8 cellular contexts compared by ENCODE assay signal in genomic region chr6:132814716-132815570, GRCh38. TPM values are rescaled to one million over a fixed set of nuclear protein-coding genes. Genes with fewer than 3 reads are reported as not detected.
A peak's percentile ranks its signal among the peaks of the same experiment; 100 is the strongest.
DNase-seq lines count a peak whose midpoint lies in the region; ATAC-seq and TF ChIP-seq lines count a peak whose summit lies in the region.

No MANE protein-coding gene starts in this region.

- H3K9me3 ChIP-seq in Panc1 (ENCODE audit: control insufficient read depth, insufficient read depth, low read depth, low read length), result no peaks in the 10 kb centered on the region
- no peaks in the 10 kb centered on the region for H3K9me3 ChIP-seq in muscle layer of colon (ENCODE audit: low read length)

- TSS peak; percentile 86 for BruUV-seq in Panc1 (replicated peaks; lab: Mats Ljungman, UMichigan)

- H3K27ac ChIP-seq in Panc1 (ENCODE audit: low read length) (peak overlapping the region; percentile 95), coronary artery (peak overlapping the region; percentile 51 to 87), muscle layer of colon (ENCODE audit: low read depth, low read length) (peak overlapping the region; percentile 73)

- H3K36me3 ChIP-seq in Panc1 (ENCODE audit: control insufficient read depth, insufficient read depth, low read length), result peaks cover 33% of the 10 kb centered on the region
- H3K36me3 ChIP-seq in muscle layer of colon (ENCODE audit: insufficient read depth, low read length), result peaks cover 42% of the 10 kb centered on the region

- H3K4me1 ChIP-seq in Panc1 (ENCODE audit: control insufficient read depth, insufficient read depth, low read length) (peaks cover 35% of the 10 kb centered on the region), muscle layer of colon (ENCODE audit: insufficient read depth, low read length) (peaks cover 24% of the 10 kb centered on the region)

- DNase-seq in Panc1 (ENCODE audit: low read depth, low spot score) (no peak), coronary artery (ENCODE audit: low spot score) (no peak), SKM-1 treated with dmso at 0.1 percent for 144 hours (lab: John Stamatoyannopoulos, UW; ENCODE audit: unreplicated experiment) (no peak), NCI-H1417 (lab: John Stamatoyannopoulos, UW) (no peak)

- H3K27me3 ChIP-seq in Panc1 (ENCODE audit: control insufficient read depth, insufficient read depth, low read length), result no peaks in the 10 kb centered on the region
- no peaks in the 10 kb centered on the region for H3K27me3 ChIP-seq in muscle layer of colon (ENCODE audit: control insufficient read depth in 1 of 2, insufficient read depth in 2 of 2, low read length in 2 of 2)

- TF ChIP-seq CTCF in Panc1 (IDR thresholded peaks at IDR 0.05) (no peak), coronary artery (IDR thresholded peaks at IDR 0.05) (no peak)

- peak; percentile 14 for ATAC-seq in GM18502 (IDR thresholded peaks at IDR 0.05; ENCODE audit: poor library complexity, unreplicated experiment)
- peak; percentile 23 for ATAC-seq in HG02642 (IDR thresholded peaks at IDR 0.05; ENCODE audit: poor library complexity, unreplicated experiment)
- peak; percentile 52 for ATAC-seq in Panc1
- ATAC-seq in HG03565 (IDR thresholded peaks at IDR 0.05; ENCODE audit: unreplicated experiment), result no peak

- POLR2A ChIA-PET in Panc1 (lab: Charles Lee), result no interaction called here

- CTCF ChIA-PET in Panc1 (lab: Charles Lee), result no interaction called here

- in situ Hi-C loops in Panc1 (cut with HindIII; ENCODE audit: low pct_unique_long_range_greater_than_20kb, low sequenced_read_pairs), result no loop called here

- H3K4me3 ChIP-seq in Panc1 (ENCODE audit: low read depth in 2 of 2, low read length in 2 of 2), result peak overlapping the region; percentile 73 to 99
- peak overlapping the region; percentile 89 for H3K4me3 ChIP-seq in coronary artery
- peak overlapping the region; percentile 78 to 88 for H3K4me3 ChIP-seq in muscle layer of colon (ENCODE audit: low read depth in 1 of 2, low read length in 2 of 2)

- peak overlapping the region; percentile 91 for H3K9ac ChIP-seq in muscle layer of colon (ENCODE audit: low read length)

- intact Hi-C loops in Panc1 (cut with micrococcal nuclease; ENCODE audit: unreplicated experiment), result no loop called here

RNA-seq across cellular contexts. Expression of gene RPS12, which starts 0.6 kb away (rescaled TPM):
- 1,010 TPM for total RNA-seq in Panc1 (2021; ENCODE audit: unreplicated experiment)
- 1,742 TPM for polyA plus RNA-seq in Panc1 (2012; ENCODE audit: insufficient read length)

RNA-seq across cellular contexts. Expression of gene SLC18B1, which starts 16.5 kb away (rescaled TPM):
- 0.67 TPM for total RNA-seq in Panc1 (2021; ENCODE audit: unreplicated experiment)
- polyA plus RNA-seq in Panc1 (2012; ENCODE audit: insufficient read length), result 0.51 TPM

RNA-seq across cellular contexts. Expression of gene VNN2, which starts 57.2 kb away (rescaled TPM):
- total RNA-seq in Panc1 (2021; ENCODE audit: unreplicated experiment), result 0.18 TPM
- polyA plus RNA-seq in Panc1 (2012; ENCODE audit: insufficient read length), result not detected
